12 cellular contexts compared by ENCODE assay signal in genomic region chr21:15293251-15293650, GRCh38.
DNase-seq lines count a peak whose midpoint lies in the region; ATAC-seq, FAIRE-seq and TF ChIP-seq lines count a peak whose summit lies in the region.
"Had no signal": no experiment of that assay in that cellular context is flagged by ENCODE, and none has a peak within 500 bp of the region (broad histone marks: within the 10 kb centered on the region; RNA-seq: fewer than 3 reads in every experiment).

No MANE protein-coding gene starts in this region.

- intact Hi-C loops in Caco-2 (cut with micrococcal nuclease; ENCODE audit: unreplicated experiment), result loop anchor here (1.0 to 5.0 kb wide), 2 partner anchors 149 to 152 kb away; no protein-coding TSS in a partner anchor
- intact Hi-C loops in mucosa of descending colon (cut with DNase I, micrococcal nuclease), result no loop called here
- intact Hi-C loops in CD8-positive, alpha-beta T cell (cut with DNase I, micrococcal nuclease), result no loop called here

- peaks cover 11% of the 10 kb centered on the region for H3K9me3 Mint-ChIP-seq in Caco-2 (ENCODE audit: unreplicated experiment)
- H3K9me3 Mint-ChIP-seq in CD8-positive, alpha-beta T cell, result no peaks in the 10 kb centered on the region
- H3K9me3 Mint-ChIP-seq: activated naive CD8-positive, alpha-beta T cell treated with anti-CD3 and anti-CD28 coated beads, Interleukin-2, amount 50 U/mL, for 24 hours; memory B cell had no signal

- peak overlapping the region; percentile 50 for H3K27ac Mint-ChIP-seq in Caco-2 (ENCODE audit: unreplicated experiment)
- no peak overlapping the region for H3K27ac Mint-ChIP-seq in CD8-positive, alpha-beta T cell
- H3K27ac Mint-ChIP-seq: activated naive CD8-positive, alpha-beta T cell treated with anti-CD3 and anti-CD28 coated beads, Interleukin-2, amount 50 U/mL, for 24 hours; memory B cell had no signal

- 0 out of 2 replicates have a peak overlapping the region, but pooled peaks have one; percentile 13 for H2AFZ ChIP-seq in Loucy (ENCODE audit: low read length)

- H3K79me2 ChIP-seq in Loucy (ENCODE audit: insufficient read depth, low read length), result no peaks in the 10 kb centered on the region

- no peaks in the 10 kb centered on the region for H3K27me3 Mint-ChIP-seq in Caco-2 (ENCODE audit: insufficient read depth, unreplicated experiment)
- no peaks in the 10 kb centered on the region for H3K27me3 Mint-ChIP-seq in CD8-positive, alpha-beta T cell (ENCODE audit: low read depth)
- H3K27me3 Mint-ChIP-seq: activated naive CD8-positive, alpha-beta T cell treated with anti-CD3 and anti-CD28 coated beads, Interleukin-2, amount 50 U/mL, for 24 hours had no signal

- no peaks in the 10 kb centered on the region for H3K36me3 Mint-ChIP-seq in Caco-2 (ENCODE audit: insufficient read depth, unreplicated experiment)
- no peaks in the 10 kb centered on the region for H3K36me3 Mint-ChIP-seq in CD8-positive, alpha-beta T cell
- H3K36me3 Mint-ChIP-seq: memory B cell had no signal

- ATAC-seq in mucosa of descending colon (peak; percentile 12), GM18511 (IDR thresholded peaks at IDR 0.05; ENCODE audit: unreplicated experiment) (no peak)
- no peak for ATAC-seq in CD8-positive, alpha-beta T cell
- ATAC-seq: activated naive CD8-positive, alpha-beta T cell treated with anti-CD3 and anti-CD28 coated beads, Interleukin-2, amount 50 U/mL, for 24 hours had no signal

- POLR2A ChIA-PET in Caco-2 (lab: Charles Lee), result no interaction called here
- POLR2A ChIA-PET in CD8-positive, alpha-beta T cell (lab: Charles Lee), result no interaction called here

- FAIRE-seq in endometrium (lab: Jason Lieb, UNC), result peak; percentile 99
- FAIRE-seq: TTC549 had no signal

- H3K27ac ChIP-seq in CD8-positive, alpha-beta T cell (ENCODE audit: low read depth, low read length), result no peak overlapping the region

- H3K27me3 ChIP-seq in Caco-2 (replicated peaks; ENCODE audit: control insufficient read depth, insufficient read depth, low read length), result no peaks in the 10 kb centered on the region
- no peaks in the 10 kb centered on the region for H3K27me3 ChIP-seq in Loucy (ENCODE audit: insufficient read depth, low read length, poor library complexity, severe bottlenecking)
- H3K27me3 ChIP-seq in CD8-positive, alpha-beta T cell (ENCODE audit: insufficient read depth, low read length), result no peaks in the 10 kb centered on the region

- no peaks in the 10 kb centered on the region for H4K20me1 ChIP-seq in Loucy (ENCODE audit: insufficient read depth, low read length, poor library complexity, severe bottlenecking)

- peak; percentile 45 to 59 for DNase-seq in Caco-2
- no peak for DNase-seq in mucosa of descending colon
- no peak for DNase-seq in DMS153 treated with DMSO at 0.1 percent for 48 hours (lab: John Stamatoyannopoulos, UW; ENCODE audit: unreplicated experiment)
- DNase-seq in CD8-positive, alpha-beta T cell, result no peak
- no peak for DNase-seq in central memory CD4-positive, alpha-beta T cell
- DNase-seq: activated naive CD8-positive, alpha-beta T cell treated with anti-CD3 and anti-CD28 coated beads, Interleukin-2, amount 50 U/mL, for 24 hours; NCI-H1105 had no signal

- TF ChIP-seq CTCF in Caco-2 (IDR thresholded peaks at IDR 0.05; ENCODE audit: insufficient read depth in 1 of 2, low read depth in 1 of 2, low read length in 1 of 2, severe bottlenecking in 1 of 2, unreplicated experiment in 1 of 2) (no peak), Loucy (conservative IDR thresholded peaks at IDR 0.05; ENCODE audit: low read length) (no peak), mucosa of descending colon (IDR thresholded peaks at IDR 0.05) (no peak)
- TF ChIP-seq CTCF in CD8-positive, alpha-beta T cell (IDR thresholded peaks at IDR 0.05), result no peak

- no peaks in the 10 kb centered on the region for H3K9me2 ChIP-seq in Loucy (replicated peaks; ENCODE audit: low read depth, low read length)

- peak overlapping the region; percentile 6 for H3K4me3 Mint-ChIP-seq in Caco-2 (ENCODE audit: unreplicated experiment)
- no peak overlapping the region for H3K4me3 Mint-ChIP-seq in CD8-positive, alpha-beta T cell
- H3K4me3 Mint-ChIP-seq: activated naive CD8-positive, alpha-beta T cell treated with anti-CD3 and anti-CD28 coated beads, Interleukin-2, amount 50 U/mL, for 24 hours; memory B cell had no signal

- H3K4me1 ChIP-seq in Caco-2 (peaks cover 40% of the 10 kb centered on the region), Loucy (ENCODE audit: insufficient read depth, low read length, poor library complexity, severe bottlenecking) (no peaks in the 10 kb centered on the region), mucosa of descending colon (ENCODE audit: low read depth) (peaks cover 19% of the 10 kb centered on the region)
- no peaks in the 10 kb centered on the region for H3K4me1 ChIP-seq in CD8-positive, alpha-beta T cell (ENCODE audit: insufficient read depth, low read length)

- H3K9me3 ChIP-seq in Caco-2, result no peaks in the 10 kb centered on the region; the same call in 1 of the 2 replicates
- H3K9me3 ChIP-seq in Loucy (ENCODE audit: insufficient read depth, low read depth, low read length), result no peaks in the 10 kb centered on the region
- H3K9me3 ChIP-seq in mucosa of descending colon, result no peaks in the 10 kb centered on the region
- H3K9me3 ChIP-seq in CD8-positive, alpha-beta T cell (ENCODE audit: low read length), result no peaks in the 10 kb centered on the region

- H3K4me2 ChIP-seq in Loucy (ENCODE audit: low read depth, low read length, poor library complexity, severe bottlenecking), result no peak overlapping the region

- H3K9ac ChIP-seq in Loucy (ENCODE audit: low read depth, low read length, poor library complexity, severe bottlenecking), result no peak overlapping the region

- no TSS peak for BruUV-seq in Caco-2 (replicated peaks; lab: Mats Ljungman, UMichigan)

- H3K36me3 ChIP-seq in Caco-2 (ENCODE audit: control insufficient read depth, insufficient read depth, low read length) (no peaks in the 10 kb centered on the region), Loucy (ENCODE audit: insufficient read depth, low read length) (no peaks in the 10 kb centered on the region), mucosa of descending colon (ENCODE audit: low read depth) (no peaks in the 10 kb centered on the region)
- no peaks in the 10 kb centered on the region for H3K36me3 ChIP-seq in CD8-positive, alpha-beta T cell (ENCODE audit: insufficient read depth, low read length)

- H3K4me1 Mint-ChIP-seq in Caco-2 (ENCODE audit: low read depth, unreplicated experiment), result peaks cover 34% of the 10 kb centered on the region
- H3K4me1 Mint-ChIP-seq in CD8-positive, alpha-beta T cell (ENCODE audit: low read depth), result no peaks in the 10 kb centered on the region
- H3K4me1 Mint-ChIP-seq: memory B cell had no signal

- H3K4me3 ChIP-seq in Caco-2 (ENCODE audit: low read depth, low read length), result no peak overlapping the region
- H3K4me3 ChIP-seq in Loucy (ENCODE audit: low read length, poor library complexity, severe bottlenecking), result no peak overlapping the region
- no peak overlapping the region for H3K4me3 ChIP-seq in mucosa of descending colon
- no peak overlapping the region for H3K4me3 ChIP-seq in CD8-positive, alpha-beta T cell (ENCODE audit: low read depth, low read length)

- no peaks in the 10 kb centered on the region for H3F3A ChIP-seq in Loucy (ENCODE audit: low read depth)

- CTCF ChIA-PET in Caco-2 (lab: Charles Lee), result no interaction called here
- CTCF ChIA-PET in CD8-positive, alpha-beta T cell (lab: Charles Lee), result no interaction called here

Comparison
In these comparisons a context has a peak if more than half of its experiments do, and no peak if none do; other contexts are left out.
1. DNase-seq: peak in Caco-2 (2 of 2); none in mucosa of descending colon (0 of 3), DMS153 treated with DMSO at 0.1 percent for 48 hours (single experiment), CD8-positive, alpha-beta T cell (0 of 7) and central memory CD4-positive, alpha-beta T cell (single experiment).